26 cellular contexts compared by ENCODE assay signal in the genomic region with DNA sequence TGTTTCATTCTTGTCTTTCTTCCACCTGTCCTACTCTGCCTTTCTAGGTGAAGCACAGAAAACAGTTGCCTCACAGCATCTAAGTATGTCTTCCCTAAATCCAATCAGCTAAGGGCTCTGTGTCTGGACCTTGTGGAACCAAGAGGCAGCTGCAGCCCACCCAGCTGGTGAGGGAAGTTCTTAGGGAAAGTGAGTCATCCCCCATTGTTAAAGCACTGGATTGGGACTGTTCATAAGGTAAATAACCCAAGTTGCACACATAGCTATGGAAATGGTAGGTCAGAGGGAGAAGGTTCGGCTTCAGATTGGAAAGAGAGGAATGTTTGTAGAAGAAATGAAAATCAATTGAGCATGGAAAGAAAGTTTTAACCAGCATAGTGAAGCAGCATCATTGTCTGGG. TPM values are rescaled to one million over a fixed set of nuclear protein-coding genes. Genes with fewer than 3 reads are reported as not detected.
"Had no signal": no experiment of that assay in that cellular context is flagged by ENCODE, and none has a peak within 500 bp of the region (broad histone marks: within the 10 kb centered on the region; RNA-seq: fewer than 3 reads in every experiment).

No MANE protein-coding gene starts in this region.

- H3K27ac ChIP-seq: coronary artery, dorsolateral prefrontal cortex, gastrocnemius medialis, heart right ventricle, left ventricle myocardium inferior, pancreas, right lobe of liver, spleen, tibial artery, upper lobe of right lung, vagina had no signal

- H3K4me1 Mint-ChIP-seq: stimulated activated memory B cell treated with anti-CD40 and anti-IgM and Interleukin-4, amounts not matched to agents 10 μg/mL and 1 μg/mL and 100 μg/mL, for 72 hours had no signal

- H3K4me3 Mint-ChIP-seq: natural killer cell treated with Interleukin-12 subunit alpha and Interleukin-12 subunit beta and Interleukin-15 and Interleukin-18, amount 100 ng/mL, for 72 hours; stimulated activated memory B cell treated with anti-CD40 and anti-IgM and Interleukin-4, amounts not matched to agents 10 μg/mL and 1 μg/mL and 100 μg/mL, for 72 hours; stimulated activated naive CD8-positive, alpha-beta T cell treated with anti-CD3 and anti-CD28 coated beads, Interleukin-15, Interleukin-2, amounts not matched to agents 100 ng/mL and 50 ng/mL, for 24 hours had no signal

- H3K4me3 ChIP-seq: coronary artery, dorsolateral prefrontal cortex, gastrocnemius medialis, heart right ventricle, left ventricle myocardium inferior, lung, pancreas, right lobe of liver, spleen, tibial artery, upper lobe of right lung, vagina had no signal

- DNase-seq: dorsolateral prefrontal cortex; effector CD8-positive, alpha-beta T cell; gastrocnemius medialis; heart right ventricle; hypothalamus; islet precursor cell; left ventricle myocardium inferior; mesenchymal stem cell; midbrain; occipital lobe; pancreas; right lobe of liver; spleen; stimulated activated CD4-positive, alpha-beta T cell treated with anti-CD3 and anti-CD28 coated beads, Interleukin-15, amount 100 ng/mL, for 24 hours; stimulated activated CD4-positive, alpha-beta T cell treated with anti-CD3 and anti-CD28 coated beads, Interleukin-1b, Interleukin-23, amount 100 ng/mL, for 48 hours; stimulated activated CD4-positive, alpha-beta T cell treated with anti-CD3 and anti-CD28 coated beads, Interleukin-4, amount 100 ng/mL, for 24 hours; tibial artery; upper lobe of right lung had no signal

- H3K9me3 Mint-ChIP-seq: natural killer cell treated with Interleukin-12 subunit alpha and Interleukin-12 subunit beta and Interleukin-15 and Interleukin-18, amount 100 ng/mL, for 72 hours; stimulated activated memory B cell treated with anti-CD40 and anti-IgM and Interleukin-4, amounts not matched to agents 10 μg/mL and 1 μg/mL and 100 μg/mL, for 72 hours; stimulated activated naive CD8-positive, alpha-beta T cell treated with anti-CD3 and anti-CD28 coated beads, Interleukin-15, Interleukin-2, amounts not matched to agents 100 ng/mL and 50 ng/mL, for 24 hours had no signal

- H3K9me3 ChIP-seq: gastrocnemius medialis, pancreas, right lobe of liver, tibial artery, upper lobe of right lung, vagina had no signal

- ATAC-seq: esophagus mucosa; gastrocnemius medialis; heart right ventricle; natural killer cell treated with Interleukin-12 subunit alpha and Interleukin-12 subunit beta and Interleukin-15 and Interleukin-18, amount 100 ng/mL, for 72 hours; pancreas; right lobe of liver; stimulated activated memory B cell treated with anti-CD40 and anti-IgM and Interleukin-4, amounts not matched to agents 10 μg/mL and 1 μg/mL and 100 μg/mL, for 72 hours; upper lobe of right lung had no signal

- H3K4me1 ChIP-seq: heart right ventricle, left ventricle myocardium inferior, pancreas, right lobe of liver, tibial artery, upper lobe of right lung, vagina had no signal

- H3K27ac Mint-ChIP-seq: natural killer cell treated with Interleukin-12 subunit alpha and Interleukin-12 subunit beta and Interleukin-15 and Interleukin-18, amount 100 ng/mL, for 72 hours; progenitor cell of endocrine pancreas; stimulated activated memory B cell treated with anti-CD40 and anti-IgM and Interleukin-4, amounts not matched to agents 10 μg/mL and 1 μg/mL and 100 μg/mL, for 72 hours; stimulated activated naive CD8-positive, alpha-beta T cell treated with anti-CD3 and anti-CD28 coated beads, Interleukin-15, Interleukin-2, amounts not matched to agents 100 ng/mL and 50 ng/mL, for 24 hours had no signal

- H3K36me3 Mint-ChIP-seq: natural killer cell treated with Interleukin-12 subunit alpha and Interleukin-12 subunit beta and Interleukin-15 and Interleukin-18, amount 100 ng/mL, for 72 hours; stimulated activated memory B cell treated with anti-CD40 and anti-IgM and Interleukin-4, amounts not matched to agents 10 μg/mL and 1 μg/mL and 100 μg/mL, for 72 hours had no signal

- H3K36me3 ChIP-seq: gastrocnemius medialis, heart right ventricle, left ventricle myocardium inferior, pancreas, right lobe of liver, spleen, tibial artery, upper lobe of right lung, vagina had no signal

- H3K27me3 ChIP-seq: dorsolateral prefrontal cortex, gastrocnemius medialis, pancreas, right lobe of liver, tibial artery, upper lobe of right lung, vagina had no signal

- H3K27me3 Mint-ChIP-seq: progenitor cell of endocrine pancreas had no signal

RNA-seq across cellular contexts. Expression of gene ARNT2, which starts 18.0 kb away (rescaled TPM):
- total RNA-seq: natural killer cell treated with Interleukin-12 subunit alpha and Interleukin-12 subunit beta and Interleukin-15 and Interleukin-18, amount 100 ng/mL, for 72 hours had no signal
